In the genomic region with DNA sequence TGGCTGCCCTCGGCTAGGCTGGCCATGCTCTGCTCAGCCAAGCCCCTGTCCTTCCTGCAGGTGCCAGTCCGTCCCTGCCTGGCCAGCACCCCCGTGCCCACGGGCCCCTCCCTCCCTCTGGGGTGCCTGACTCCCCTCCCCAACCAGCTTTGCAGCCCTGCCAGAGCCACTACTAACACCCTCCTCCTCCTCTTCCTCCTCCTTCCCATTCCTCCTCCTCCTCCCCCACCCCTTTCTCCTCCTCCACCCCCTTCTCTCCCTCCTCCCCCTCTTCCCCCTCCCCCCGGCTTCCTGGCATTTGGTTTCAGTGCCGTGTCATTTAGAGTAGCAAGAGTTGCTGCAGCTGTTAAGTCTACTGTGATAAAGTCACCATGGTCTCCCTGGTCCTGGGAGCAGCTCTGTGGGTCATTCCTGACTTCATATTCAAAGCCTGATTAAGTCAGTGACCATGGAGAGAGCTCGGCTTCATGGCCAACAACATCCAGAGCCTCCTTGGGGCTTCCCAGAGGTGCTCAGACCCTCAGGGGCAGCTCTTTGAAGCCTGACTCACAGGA, we compare ENCODE assay signal across 11 cellular contexts.
A peak's percentile ranks its signal among the peaks of the same experiment; 100 is the strongest.
DNase-seq lines count a peak whose midpoint lies in the region; ATAC-seq, FAIRE-seq and TF ChIP-seq lines count a peak whose summit lies in the region.
"Had no signal": no experiment of that assay in that cellular context is flagged by ENCODE, and none has a peak within 500 bp of the region (broad histone marks: within the 10 kb centered on the region; RNA-seq: fewer than 3 reads in every experiment).

No MANE protein-coding gene starts in this region.

- H3K23ac ChIP-seq in mesenchymal stem cell (ENCODE audit: low read length in 2 of 2), result no peak overlapping the region

- H2AK5ac ChIP-seq in mesenchymal stem cell (ENCODE audit: low read length, severe bottlenecking), result no peak overlapping the region

- ATAC-seq in GM19328 (IDR thresholded peaks at IDR 0.05; ENCODE audit: unreplicated experiment), result no peak
- no peak for ATAC-seq in HG02610 (IDR thresholded peaks at IDR 0.05; ENCODE audit: unreplicated experiment)

- no peak overlapping the region for H3K4me2 ChIP-seq in mesenchymal stem cell (ENCODE audit: low read length, poor library complexity, severe bottlenecking)

- no peak overlapping the region for H2BK120ac ChIP-seq in mesenchymal stem cell (ENCODE audit: low read depth, low read length)

- H2AFZ ChIP-seq in mesenchymal stem cell (ENCODE audit: low read depth, low read length), result no peak overlapping the region

- H3K79me1 ChIP-seq in mesenchymal stem cell (replicated peaks; ENCODE audit: low read length, poor library complexity, severe bottlenecking), result no peaks in the 10 kb centered on the region

- H3K14ac ChIP-seq in mesenchymal stem cell (ENCODE audit: low read length in 2 of 2), result no peak overlapping the region

- no peak overlapping the region for H2BK15ac ChIP-seq in mesenchymal stem cell (ENCODE audit: low read depth, poor library complexity, severe bottlenecking)

- H3K9ac ChIP-seq in duodenal mucosa (ENCODE audit: low read depth in 1 of 2, low read length in 2 of 2) (peak overlapping the region in 1 of 2 donors; percentile 36), mesenchymal stem cell (ENCODE audit: low read length) (no peak overlapping the region)

- H3K4me3 ChIP-seq in NB4 (ENCODE audit: low read depth, low read length) (no peak overlapping the region), duodenal mucosa (ENCODE audit: low read depth in 1 of 2, low read length in 2 of 2) (peak overlapping the region; percentile 34 to 36), mesenchymal stem cell (ENCODE audit: insufficient read depth in 1 of 2, low read depth in 1 of 2, low read length in 2 of 2) (no peak overlapping the region)

- WGBS in mesenchymal stem cell, result 29% methylated on average over 6 of the region's 7 CpGs

- H4K8ac ChIP-seq in mesenchymal stem cell (ENCODE audit: low read length), result peak overlapping the region; percentile 19

- H3K36me3 ChIP-seq in duodenal mucosa (ENCODE audit: control insufficient read depth in 1 of 2, insufficient read depth in 2 of 2, low read length in 2 of 2) (no peaks in the 10 kb centered on the region), mesenchymal stem cell (ENCODE audit: control insufficient read depth in 1 of 2, insufficient read depth in 2 of 2, low read depth in 1 of 2, low read length in 2 of 2) (no peaks in the 10 kb centered on the region)

- DNase-seq in NB4 (ENCODE audit: low read depth) (peak; percentile 10), mesenchymal stem cell (peak; percentile 51), GM12891 (ENCODE audit: insufficient read length, low spot score) (no peak), GM12892 (ENCODE audit: insufficient read length) (no peak)
- DNase-seq: CD4-positive, alpha-beta memory T cell; cerebellar nuclear complex; NCI-H2081 had no signal

- H3K4ac ChIP-seq in mesenchymal stem cell (ENCODE audit: low read depth in 1 of 2, low read length in 2 of 2), result peak overlapping the region in 1 of 2 experiments; percentile 76

- no peak overlapping the region for H2BK12ac ChIP-seq in mesenchymal stem cell (ENCODE audit: low read length in 2 of 2)

- TF ChIP-seq POLR2A in NB4 (IDR thresholded peaks at IDR 0.05; ENCODE audit: extremely low read depth, insufficient read length) (no peak), GM12891 (IDR thresholded peaks at IDR 0.05; ENCODE audit: low read depth, low read length) (no peak), GM12892 (IDR thresholded peaks at IDR 0.05; ENCODE audit: low read depth, low read length) (no peak)

- no peak overlapping the region for H4K91ac ChIP-seq in mesenchymal stem cell (ENCODE audit: low read length)

- FAIRE-seq in GM12891 (lab: Jason Lieb, UNC) (no peak), GM12892 (lab: Jason Lieb, UNC) (no peak)

- H3K27me3 ChIP-seq in duodenal mucosa (ENCODE audit: control insufficient read depth in 1 of 2, insufficient read depth in 2 of 2, low read length in 2 of 2) (no peaks in the 10 kb centered on the region), mesenchymal stem cell (ENCODE audit: control insufficient read depth in 1 of 2, insufficient read depth in 1 of 2, low read length in 2 of 2) (peaks cover 3 to 31% of the 10 kb centered on the region in 2 experiments)

- no peak overlapping the region for H2BK5ac ChIP-seq in mesenchymal stem cell (ENCODE audit: low read depth, low read length, poor library complexity, severe bottlenecking)

- H3K18ac ChIP-seq in mesenchymal stem cell (ENCODE audit: low read depth in 1 of 2, low read length in 2 of 2), result peak overlapping the region; percentile 19 to 31

- peak overlapping the region; percentile 39; the same call in 1 of the 2 replicates for H3K27ac ChIP-seq in C4-2B
- peak overlapping the region; percentile 36 for H3K27ac ChIP-seq in duodenal mucosa (ENCODE audit: low read depth, low read length)
- no peak overlapping the region for H3K27ac ChIP-seq in mesenchymal stem cell (ENCODE audit: low read length, poor library complexity, severe bottlenecking)

- H3K4me1 ChIP-seq in duodenal mucosa (ENCODE audit: control insufficient read depth in 1 of 2, insufficient read depth in 2 of 2, low read length in 2 of 2) (peaks cover 48 to 50% of the 10 kb centered on the region in 2 donors), mesenchymal stem cell (ENCODE audit: control insufficient read depth, insufficient read depth, low read depth, low read length) (peaks cover 17% of the 10 kb centered on the region)

- TF ChIP-seq CTCF in C4-2B (conservative IDR thresholded peaks at IDR 0.05) (no peak), NB4 (IDR thresholded peaks at IDR 0.05; ENCODE audit: low read depth, low read length) (no peak)

- H3K9me3 ChIP-seq in duodenal mucosa (ENCODE audit: control insufficient read depth in 1 of 2, low read length in 2 of 2) (no peaks in the 10 kb centered on the region), mesenchymal stem cell (ENCODE audit: control insufficient read depth, low read length) (no peaks in the 10 kb centered on the region)

TF ChIP-seq in GM12891, 5 proteins besides CTCF, POLR2A, EP300 and RAD21:
- no peak for TF ChIP-seq PAX5 (IDR thresholded peaks at IDR 0.05; ENCODE audit: insufficient read depth, low read length, severe bottlenecking)
- no peak for TF ChIP-seq POLR2AphosphoS5 (IDR thresholded peaks at IDR 0.05; ENCODE audit: low read depth, low read length)
- TF ChIP-seq SPI1 (IDR thresholded peaks at IDR 0.05; ENCODE audit: low read depth, low read length), result no peak
- no peak for TF ChIP-seq TAF1 (IDR thresholded peaks at IDR 0.05; ENCODE audit: low read depth, low read length)
- no peak for TF ChIP-seq POU2F2 (IDR thresholded peaks at IDR 0.05; ENCODE audit: low read depth, low read length)

Comparison
In these comparisons a context has a peak if more than half of its experiments do, and no peak if none do; other contexts are left out.
1. DNase-seq: peak in NB4 (single experiment) and mesenchymal stem cell (single experiment); none in GM12891 (single experiment) and GM12892 (single experiment).
2. H3K4me3 ChIP-seq: peak in duodenal mucosa (2 of 2); none in NB4 (single experiment) and mesenchymal stem cell (0 of 2).